22 cellular contexts compared by ENCODE assay signal in the genomic region with DNA sequence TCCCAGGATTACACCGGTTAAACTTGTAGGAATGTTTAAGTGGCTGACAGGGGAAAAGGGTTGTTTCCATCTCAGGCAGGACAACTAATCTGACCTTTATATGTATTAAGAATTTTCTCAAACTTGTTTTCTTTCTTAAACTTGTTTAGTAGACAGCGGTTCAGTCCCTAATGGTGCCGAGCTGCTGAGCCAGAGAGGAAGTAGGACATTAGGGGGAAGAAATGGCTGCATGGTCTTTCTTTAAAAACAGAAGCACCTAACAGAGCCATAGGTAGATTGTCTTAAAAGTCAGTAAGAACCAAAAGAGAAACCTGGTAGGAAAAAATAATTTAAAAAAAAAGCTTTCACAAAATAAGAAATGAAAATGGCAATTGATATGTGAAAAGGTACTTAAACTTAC. TPM values are rescaled to one million over a fixed set of nuclear protein-coding genes. Genes with fewer than 3 reads are reported as not detected.
DNase-seq lines count a peak whose midpoint lies in the region; ATAC-seq, FAIRE-seq and TF ChIP-seq lines count a peak whose summit lies in the region.
"Had no signal": no experiment of that assay in that cellular context is flagged by ENCODE, and none has a peak within 500 bp of the region (broad histone marks: within the 10 kb centered on the region; RNA-seq: fewer than 3 reads in every experiment).

No MANE protein-coding gene starts in this region.

- H3K27me3 ChIP-seq in Caco-2 (replicated peaks; ENCODE audit: control insufficient read depth, insufficient read depth, low read length), result no peaks in the 10 kb centered on the region
- H3K27me3 ChIP-seq: adrenal gland, cardiac muscle cell had no signal

- no peak for FAIRE-seq in GM12891 (lab: Jason Lieb, UNC)
- FAIRE-seq: G401.6, GM12892, pancreas had no signal

- peaks cover 74% of the 10 kb centered on the region for H3K36me3 Mint-ChIP-seq in activated T-cell treated with anti-CD3 and anti-CD28 coated beads, Interleukin-2, amount 50 U/mL, for 24 hours (ENCODE audit: low read depth)
- peaks cover 61% of the 10 kb centered on the region for H3K36me3 Mint-ChIP-seq in activated naive CD8-positive, alpha-beta T cell treated with anti-CD3 and anti-CD28 coated beads for 36 hours
- peaks cover 55% of the 10 kb centered on the region for H3K36me3 Mint-ChIP-seq in natural killer cell treated with Interleukin-12 subunit alpha and Interleukin-12 subunit beta and Interleukin-15 and Interleukin-18, amount 100 ng/mL, for 72 hours
- no peaks in the 10 kb centered on the region for H3K36me3 Mint-ChIP-seq in Caco-2 (ENCODE audit: insufficient read depth, unreplicated experiment)

- POLR2A ChIA-PET in Caco-2 (lab: Charles Lee), result no interaction called here

- no peak for ATAC-seq in natural killer cell treated with Interleukin-12 subunit alpha and Interleukin-12 subunit beta and Interleukin-15 and Interleukin-18, amount 100 ng/mL, for 72 hours
- no peak for ATAC-seq in GM19324 (IDR thresholded peaks at IDR 0.05; ENCODE audit: low FRiP score, unreplicated experiment)
- ATAC-seq: left colon, Panc1, pancreas had no signal

- peak overlapping the region; percentile 48 for H3K4me3 Mint-ChIP-seq in activated T-cell treated with anti-CD3 and anti-CD28 coated beads, Interleukin-2, amount 50 U/mL, for 24 hours
- peak overlapping the region; percentile 73 for H3K4me3 Mint-ChIP-seq in activated naive CD8-positive, alpha-beta T cell treated with anti-CD3 and anti-CD28 coated beads for 36 hours
- peak overlapping the region; percentile 94 for H3K4me3 Mint-ChIP-seq in natural killer cell treated with Interleukin-12 subunit alpha and Interleukin-12 subunit beta and Interleukin-15 and Interleukin-18, amount 100 ng/mL, for 72 hours
- H3K4me3 Mint-ChIP-seq in Caco-2 (ENCODE audit: unreplicated experiment), result no peak overlapping the region

- peak overlapping the region; percentile 83 for H3K27ac Mint-ChIP-seq in activated T-cell treated with anti-CD3 and anti-CD28 coated beads, Interleukin-2, amount 50 U/mL, for 24 hours
- H3K27ac Mint-ChIP-seq in activated naive CD8-positive, alpha-beta T cell treated with anti-CD3 and anti-CD28 coated beads for 36 hours, result peak overlapping the region; percentile 69
- H3K27ac Mint-ChIP-seq in natural killer cell treated with Interleukin-12 subunit alpha and Interleukin-12 subunit beta and Interleukin-15 and Interleukin-18, amount 100 ng/mL, for 72 hours, result peak overlapping the region; percentile 99 to 100
- no peak overlapping the region for H3K27ac Mint-ChIP-seq in Caco-2 (ENCODE audit: unreplicated experiment)

- CTCF ChIA-PET in Caco-2 (lab: Charles Lee), result interaction anchor here (0.6 kb wide), 1 partner anchor 569 kb away, joined by 4 read pairs; no protein-coding TSS in a partner anchor

- no peaks in the 10 kb centered on the region for H3K9me3 Mint-ChIP-seq in activated T-cell treated with anti-CD3 and anti-CD28 coated beads, Interleukin-2, amount 50 U/mL, for 24 hours
- H3K9me3 Mint-ChIP-seq in activated naive CD8-positive, alpha-beta T cell treated with anti-CD3 and anti-CD28 coated beads for 36 hours, result no peaks in the 10 kb centered on the region
- H3K9me3 Mint-ChIP-seq in natural killer cell treated with Interleukin-12 subunit alpha and Interleukin-12 subunit beta and Interleukin-15 and Interleukin-18, amount 100 ng/mL, for 72 hours, result no peaks in the 10 kb centered on the region
- H3K9me3 Mint-ChIP-seq in Caco-2 (ENCODE audit: unreplicated experiment), result no peaks in the 10 kb centered on the region

- no peak for DNase-seq in activated T-cell treated with anti-CD3 and anti-CD28 coated beads, Interleukin-2, amount 50 U/mL, for 24 hours
- no peak for DNase-seq in activated T-cell treated with anti-CD3 and anti-CD28 coated beads, Interleukin-2, amount 50 U/mL, for 1 hour
- DNase-seq in GM12891 (ENCODE audit: insufficient read length, low spot score) (no peak), AG08395 (ENCODE audit: low spot score) (no peak), Caco-2 (no peak)
- no peak for DNase-seq in activated naive CD8-positive, alpha-beta T cell treated with anti-CD3 and anti-CD28 coated beads for 36 hours
- DNase-seq in natural killer cell treated with Interleukin-12 subunit alpha and Interleukin-12 subunit beta and Interleukin-15 and Interleukin-18, amount 100 ng/mL, for 72 hours (ENCODE audit: low spot score), result no peak
- DNase-seq: adrenal gland, COR-L47, H7, left colon, NCI-H1092, NCI-H82, pancreas had no signal

- no TSS peak for BruUV-seq in Caco-2 (replicated peaks; lab: Mats Ljungman, UMichigan)

- H3K27me3 Mint-ChIP-seq in activated T-cell treated with anti-CD3 and anti-CD28 coated beads, Interleukin-2, amount 50 U/mL, for 24 hours, result no peaks in the 10 kb centered on the region
- H3K27me3 Mint-ChIP-seq in activated naive CD8-positive, alpha-beta T cell treated with anti-CD3 and anti-CD28 coated beads for 36 hours, result no peaks in the 10 kb centered on the region
- no peaks in the 10 kb centered on the region for H3K27me3 Mint-ChIP-seq in natural killer cell treated with Interleukin-12 subunit alpha and Interleukin-12 subunit beta and Interleukin-15 and Interleukin-18, amount 100 ng/mL, for 72 hours
- H3K27me3 Mint-ChIP-seq in Caco-2 (ENCODE audit: insufficient read depth, unreplicated experiment), result peaks cover 3% of the 10 kb centered on the region

- H3K4me3 ChIP-seq in Caco-2 (ENCODE audit: low read depth, low read length), result no peak overlapping the region
- H3K4me3 ChIP-seq: adrenal gland, cardiac muscle cell, pancreas, SK-N-MC, smooth muscle cell had no signal

- no peaks in the 10 kb centered on the region for H3K9me3 ChIP-seq in Caco-2
- H3K9me3 ChIP-seq: adrenal gland, pancreas had no signal

- peaks cover 74% of the 10 kb centered on the region for H3K4me1 Mint-ChIP-seq in activated T-cell treated with anti-CD3 and anti-CD28 coated beads, Interleukin-2, amount 50 U/mL, for 24 hours (ENCODE audit: low read depth)
- H3K4me1 Mint-ChIP-seq in activated naive CD8-positive, alpha-beta T cell treated with anti-CD3 and anti-CD28 coated beads for 36 hours, result peaks cover 59% of the 10 kb centered on the region
- H3K4me1 Mint-ChIP-seq in natural killer cell treated with Interleukin-12 subunit alpha and Interleukin-12 subunit beta and Interleukin-15 and Interleukin-18, amount 100 ng/mL, for 72 hours (ENCODE audit: low read depth in 2 of 2), result peaks cover 55 to 70% of the 10 kb centered on the region in 2 donors
- H3K4me1 Mint-ChIP-seq in Caco-2 (ENCODE audit: low read depth, unreplicated experiment), result no peaks in the 10 kb centered on the region

- no peak for TF ChIP-seq POLR2A in GM12891 (IDR thresholded peaks at IDR 0.05; ENCODE audit: low read depth, low read length)

- no peak for TF ChIP-seq CTCF in Caco-2 (IDR thresholded peaks at IDR 0.05; ENCODE audit: insufficient read depth in 1 of 2, low read depth in 1 of 2, low read length in 1 of 2, severe bottlenecking in 1 of 2, unreplicated experiment in 1 of 2)

- H3K36me3 ChIP-seq in Caco-2 (ENCODE audit: control insufficient read depth, insufficient read depth, low read length), result no peaks in the 10 kb centered on the region
- H3K36me3 ChIP-seq: adrenal gland, cardiac muscle cell, pancreas had no signal

- H3K4me1 ChIP-seq in Caco-2, result no peaks in the 10 kb centered on the region

- intact Hi-C loops in Caco-2 (cut with micrococcal nuclease; ENCODE audit: unreplicated experiment), result no loop called here

TF ChIP-seq in GM12891, 5 proteins besides CTCF, POLR2A, EP300 and RAD21:
- no peak for TF ChIP-seq PAX5 (IDR thresholded peaks at IDR 0.05; ENCODE audit: insufficient read depth, low read length, severe bottlenecking)
- no peak for TF ChIP-seq TAF1 (IDR thresholded peaks at IDR 0.05; ENCODE audit: low read depth, low read length)
- TF ChIP-seq POU2F2 (IDR thresholded peaks at IDR 0.05; ENCODE audit: low read depth, low read length), result no peak
- TF ChIP-seq POLR2AphosphoS5 (IDR thresholded peaks at IDR 0.05; ENCODE audit: low read depth, low read length), result no peak
- peak; percentile 65 for TF ChIP-seq SPI1 (IDR thresholded peaks at IDR 0.05; ENCODE audit: low read depth, low read length)
TF ChIP-seq in GM12891: peak in this region for 1.

RNA-seq across cellular contexts. Expression of a gene that starts 3.3 kb away (rescaled TPM):
- 10.6 TPM for polyA plus RNA-seq in GM12891 (2012; ENCODE audit: low read depth, missing spikeins)
- total RNA-seq in activated naive CD8-positive, alpha-beta T cell treated with anti-CD3 and anti-CD28 coated beads for 36 hours, result 10 to 100 TPM; 76.4 to 78.5 TPM
- total RNA-seq in natural killer cell treated with Interleukin-12 subunit alpha and Interleukin-12 subunit beta and Interleukin-15 and Interleukin-18, amount 100 ng/mL, for 72 hours, result 100 to 1,000 TPM in 1 of 2 donors, 10 to 100 TPM in 1; 38.5 to 123 TPM
- total RNA-seq in Caco-2 (2022), result not detected in 2 replicates

RNA-seq across cellular contexts. Expression of a gene that starts 19.7 kb away (rescaled TPM):
- polyA plus RNA-seq in GM12891 (2012; ENCODE audit: low read depth, missing spikeins), result not detected
- under 1 TPM; 0.10 to 0.36 TPM for total RNA-seq in activated naive CD8-positive, alpha-beta T cell treated with anti-CD3 and anti-CD28 coated beads for 36 hours
- 1 to 10 TPM in 1 of 2 donors, not detected in 1; 1.3 TPM for total RNA-seq in natural killer cell treated with Interleukin-12 subunit alpha and Interleukin-12 subunit beta and Interleukin-15 and Interleukin-18, amount 100 ng/mL, for 72 hours
- not detected in 2 replicates for total RNA-seq in Caco-2 (2022)
- total RNA-seq: cardiac muscle cell, H7, left colon, smooth muscle cell, ureter had no signal
- polyA plus RNA-seq: pancreas, smooth muscle cell had no signal

Comparison
In these comparisons a context has a peak if more than half of its experiments do, and no peak if none do; other contexts are left out.
1. RNA of a gene that starts 3.3 kb away (total RNA-seq): 38.5 to 123 TPM in natural killer cell treated with Interleukin-12 subunit alpha and Interleukin-12 subunit beta and Interleukin-15 and Interleukin-18, amount 100 ng/mL, for 72 hours and 76.4 to 78.5 TPM in activated naive CD8-positive, alpha-beta T cell treated with anti-CD3 and anti-CD28 coated beads for 36 hours; not detected in Caco-2; every median in the first group is over 10 times any median in the second.